Comparison of ENCODE assay signal across 9 cellular contexts in the genomic region with DNA sequence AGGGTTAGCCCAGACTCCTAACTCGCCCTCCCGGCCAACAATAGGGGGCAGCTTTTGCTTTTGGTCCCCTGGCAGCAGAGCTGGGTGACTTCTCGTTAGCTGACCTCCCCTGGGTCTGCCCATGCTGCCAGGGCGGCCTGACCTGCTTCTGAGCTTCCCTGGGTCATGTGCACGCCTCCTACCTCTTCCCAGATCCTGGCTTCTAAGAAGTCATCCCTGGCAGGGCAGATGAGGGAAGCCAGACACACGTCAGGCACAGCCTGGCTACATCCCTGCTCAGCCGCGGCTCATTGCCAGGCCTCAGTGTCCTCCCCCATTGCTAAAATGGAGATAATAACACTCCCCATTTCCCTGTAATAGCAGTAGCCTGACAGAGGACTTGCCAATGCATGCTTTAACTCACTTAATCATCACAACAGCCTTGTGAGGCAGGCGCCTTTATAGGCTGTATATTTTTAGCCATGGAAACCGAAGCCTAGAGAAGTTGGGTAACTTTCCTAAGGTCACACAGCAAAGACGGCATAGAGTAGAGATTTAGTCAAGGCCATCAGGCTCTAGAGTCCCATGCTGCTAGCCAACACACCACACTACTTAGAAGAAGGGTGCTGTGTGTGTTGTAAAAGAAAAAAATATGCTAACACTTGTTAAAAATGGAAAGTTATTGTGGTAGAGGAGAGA. TPM values are rescaled to one million over a fixed set of nuclear protein-coding genes. Genes with fewer than 3 reads are reported as not detected.
A peak's percentile ranks its signal among the peaks of the same experiment; 100 is the strongest.
DNase-seq lines count a peak whose midpoint lies in the region; ATAC-seq and TF ChIP-seq lines count a peak whose summit lies in the region.
"Had no signal": no experiment of that assay in that cellular context is flagged by ENCODE, and none has a peak within 500 bp of the region (broad histone marks: within the 10 kb centered on the region; RNA-seq: fewer than 3 reads in every experiment).

No MANE protein-coding gene starts in this region.

- WGBS in SK-N-SH (ENCODE audit: low lambda C conversion rate) = 82% methylated on average over 11 of the region's 11 CpGs
- WGBS in adrenal gland, 4 donors = 10 to 34% (median 32%) methylated on average over 3 to 11 of the region's 11 CpGs
- 40 to 67% (median 54%) methylated on average over 11 of the region's 11 CpGs for WGBS in stomach, 5 donors

- no peaks in the 10 kb centered on the region for H3K9me3 ChIP-seq in SK-N-SH
- H3K9me3 ChIP-seq in adrenal gland (replicated peaks in 1 of 3) = no peaks in the 10 kb centered on the region
- no peaks in the 10 kb centered on the region for H3K9me3 ChIP-seq in stomach
- no peaks in the 10 kb centered on the region for H3K9me3 ChIP-seq in PC-3 (ENCODE audit: low read length)
- H3K9me3 ChIP-seq: Peyer's patch had no signal

- POLR2A ChIA-PET in SK-N-SH (lab: Yijun Ruan, JAX) (no interaction called here), PC-3 (lab: Charles Lee; ENCODE audit: unreplicated experiment) (interaction anchor here (0.5 kb wide), 1 partner anchor 362 kb away, joined by 3 read pairs; no protein-coding TSS in a partner anchor)

- H3K4me2 ChIP-seq in SK-N-SH = no peak overlapping the region
- no peak overlapping the region for H3K4me2 ChIP-seq in PC-3 (ENCODE audit: low read length)

- intact Hi-C loops in adrenal gland (cut with DNase I) = loop anchor here (5.0 to 10.0 kb wide), 2 partner anchors 79 to 417 kb away; a partner anchor contains a TSS
- intact Hi-C loops in stomach (cut with DNase I; ENCODE audit: low total_unique reads) = no loop called here
- intact Hi-C loops in PC-3 (cut with micrococcal nuclease) = no loop called here

- 0 out of 2 replicates have a peak, but pooled peaks cover 15% of the 10 kb centered on the region for H3K27me3 ChIP-seq in SK-N-SH (ENCODE audit: insufficient read depth)
- H3K27me3 ChIP-seq in adrenal gland = no peaks in the 10 kb centered on the region
- no peaks in the 10 kb centered on the region for H3K27me3 ChIP-seq in stomach
- H3K27me3 ChIP-seq in PC-3 (ENCODE audit: low read length) = no peaks in the 10 kb centered on the region
- H3K27me3 ChIP-seq: Peyer's patch had no signal

- no TSS peak for BruUV-seq in PC-3 (replicated peaks; lab: Mats Ljungman, UMichigan)

- TF ChIP-seq EP300 in SK-N-SH (IDR thresholded peaks at IDR 0.05; ENCODE audit: borderline replicate concordance in 1 of 2, low read depth in 1 of 2, low read length in 1 of 2) (no peak), stomach (IDR thresholded peaks at IDR 0.05) (no peak)

- TF ChIP-seq POLR2A in adrenal gland (IDR thresholded peaks at IDR 0.05) = peak in 1 of 2 donors; percentile 21
- TF ChIP-seq POLR2A in stomach (IDR thresholded peaks at IDR 0.05) = no peak

- H3K36me3 ChIP-seq in SK-N-SH (replicated peaks in 1 of 2; ENCODE audit: control insufficient read depth in 1 of 2, insufficient read depth in 2 of 2, low read length in 1 of 2) (no peaks in the 10 kb centered on the region), adrenal gland (replicated peaks in 1 of 2) (peaks cover 0 to 7% of the 10 kb centered on the region in 2 donors), stomach (peaks cover 8 to 30% (median 26%) of the 10 kb centered on the region in 4 donors), PC-3 (ENCODE audit: low read depth, low read length) (no peaks in the 10 kb centered on the region)

- H3K79me2 ChIP-seq in SK-N-SH (ENCODE audit: insufficient read depth) (no peaks in the 10 kb centered on the region), PC-3 (ENCODE audit: low read length) (no peaks in the 10 kb centered on the region)

- H4K20me1 ChIP-seq in SK-N-SH (ENCODE audit: insufficient read depth) = no peaks in the 10 kb centered on the region
- no peaks in the 10 kb centered on the region for H4K20me1 ChIP-seq in PC-3 (ENCODE audit: low read length)

- H3K9ac ChIP-seq in SK-N-SH = no peak overlapping the region
- no peak overlapping the region for H3K9ac ChIP-seq in PC-3 (ENCODE audit: low read length)

- TF ChIP-seq CTCF in SK-N-SH (IDR thresholded peaks at IDR 0.05) (no peak), adrenal gland (IDR thresholded peaks at IDR 0.05) (no peak), stomach (IDR thresholded peaks at IDR 0.05) (no peak), GM20000 (IDR thresholded peaks at IDR 0.05; ENCODE audit: extremely low read depth, missing control alignments) (no peak), PC-3 (conservative IDR thresholded peaks at IDR 0.05; ENCODE audit: low read depth, low read length) (no peak)

- TF ChIP-seq RAD21 in SK-N-SH (IDR thresholded peaks at IDR 0.05; ENCODE audit: low read length) = no peak

- H3F3A ChIP-seq in SK-N-SH (replicated peaks; ENCODE audit: insufficient read depth) (no peaks in the 10 kb centered on the region), PC-3 (ENCODE audit: low read length, unreplicated experiment) (no peaks in the 10 kb centered on the region)

- H3K9me2 ChIP-seq in SK-N-SH = no peaks in the 10 kb centered on the region
- H3K9me2 ChIP-seq in PC-3 (replicated peaks; ENCODE audit: low read length) = no peaks in the 10 kb centered on the region

- CTCF ChIA-PET in SK-N-SH (lab: Yijun Ruan, JAX) (interaction anchor here (1.4 to 3.9 kb wide), 2 partner anchors 72 to 89 kb away, joined by 3 to 20 read pairs; no protein-coding TSS in a partner anchor), PC-3 (lab: Charles Lee) (interaction anchor here (0.6 kb wide), 1 partner anchor 13 kb away, joined by 5 read pairs; no protein-coding TSS in a partner anchor)

- ATAC-seq in SK-N-SH treated with all-trans-retinoic acid at 6 μM for 48 hours (peak; percentile 19; the same call in 1 of the 3 replicates), PC-3 (no peak)

- no peak overlapping the region for H3K4me3 ChIP-seq in SK-N-SH (ENCODE audit: low read depth in 2 of 2, low read length in 1 of 2)
- peak overlapping the region in 1 of 4 donors; percentile 66 for H3K4me3 ChIP-seq in adrenal gland
- H3K4me3 ChIP-seq in stomach = peak overlapping the region in 3 of 4 donors; percentile 63 to 79 (median 67)
- no peak overlapping the region for H3K4me3 ChIP-seq in PC-3 (ENCODE audit: low read length)

- H3K4me1 ChIP-seq in SK-N-SH (ENCODE audit: control insufficient read depth in 1 of 2, insufficient read depth in 2 of 2, low read depth in 1 of 2, low read length in 1 of 2) (peaks cover 0 to 21% of the 10 kb centered on the region in 2 experiments; a peak in 1 of 4 replicates), adrenal gland (replicated peaks in 1 of 2) (peaks cover 24 to 34% of the 10 kb centered on the region in 2 donors), stomach (peaks cover 22 to 59% (median 42%) of the 10 kb centered on the region in 4 donors), PC-3 (ENCODE audit: insufficient read depth, low read length) (peaks cover 5% of the 10 kb centered on the region; the same call in 1 of the 2 replicates)

- DNase-seq in SK-N-SH (no peak), adrenal gland (peak in 6 of 7 donors; percentile 77 to 90 (median 81)), hepatic stellate cell (ENCODE audit: low spot score) (peak; percentile 64), stomach (no peak), GM20000 (ENCODE audit: low spot score) (no peak), NCI-H1092 treated with DMSO at 0.1 percent for 48 hours (lab: John Stamatoyannopoulos, UW) (no peak), PC-3 (no peak)
- DNase-seq: Peyer's patch had no signal

- 0 out of 4 replicates have a peak overlapping the region, but pooled peaks of 1 of the 2 experiments have one; percentile 5 for H3K27ac ChIP-seq in SK-N-SH (ENCODE audit: low read depth in 2 of 2, low read length in 1 of 2)
- H3K27ac ChIP-seq in adrenal gland = peak overlapping the region in 3 of 5 donors; percentile 6 to 82 (median 75)
- peak overlapping the region; percentile 2 to 89 (median 86) for H3K27ac ChIP-seq in stomach
- H3K27ac ChIP-seq in PC-3 (ENCODE audit: low read length) = no peak overlapping the region

- no peak overlapping the region for H2AFZ ChIP-seq in SK-N-SH (ENCODE audit: low read depth)
- no peak overlapping the region for H2AFZ ChIP-seq in PC-3 (ENCODE audit: low read length)

RNA-seq across cellular contexts. Expression of a gene that starts 2.1 kb away (rescaled TPM):
- 0.26 and 0.29 TPM in 2 replicates for polyA plus RNA-seq in SK-N-SH (2012; rRNA removed)
- polyA plus RNA-seq in SK-N-SH (2012; cell fraction: cytosol; rRNA removed) = 0.21 and 0.27 TPM in 2 replicates
- polyA plus RNA-seq in SK-N-SH (2012; cell fraction: nucleus; rRNA removed) = 0.27 and 0.30 TPM in 2 replicates
- 1 to 10 TPM; 2.6 to 5.4 (median 4.3) TPM for total RNA-seq in adrenal gland
- 1 to 10 TPM; 2.2 to 6.0 (median 2.7) TPM for polyA plus RNA-seq in adrenal gland
- 10 to 100 TPM in 2 of 5 donors, 1 to 10 TPM in 2, under 1 TPM in 1; under 0.01 to 32.2 (median 5.4) TPM for total RNA-seq in stomach
- polyA plus RNA-seq in stomach = 1 to 10 TPM; 3.2 to 10.0 (median 9.5) TPM
- total RNA-seq in PC-3 (2014; rRNA removed) = 3.3 and 6.7 TPM in 2 replicates

RNA-seq across cellular contexts. Expression of a gene that starts 6.0 kb away (rescaled TPM):
- polyA plus RNA-seq in SK-N-SH (2012; rRNA removed) (121 and 128 TPM in 2 replicates), adrenal gland (10 to 100 TPM; 23.5 to 53.0 (median 42.1) TPM), stomach (10 to 100 TPM; 18.8 to 28.0 (median 24.2) TPM)
- polyA plus RNA-seq in SK-N-SH (2012; cell fraction: cytosol; rRNA removed) = 44.6 and 79.2 TPM in 2 replicates
- polyA plus RNA-seq in SK-N-SH (2012; cell fraction: nucleus; rRNA removed) = 134 and 151 TPM in 2 replicates
- total RNA-seq in adrenal gland (10 to 100 TPM; 31.0 to 57.0 (median 37.7) TPM), stomach (10 to 100 TPM in 2 of 5 donors, 1 to 10 TPM in 3; 4.7 to 30.4 (median 7.2) TPM), PC-3 (2014; rRNA removed) (62.9 and 72.3 TPM in 2 replicates)

RNA-seq across cellular contexts. Expression of a gene that starts 13.8 kb away (rescaled TPM):
- polyA plus RNA-seq in SK-N-SH (2012; rRNA removed) = 2.0 and 2.1 TPM in 2 replicates
- 0.57 and 0.60 TPM in 2 replicates for polyA plus RNA-seq in SK-N-SH (2012; cell fraction: cytosol; rRNA removed)
- polyA plus RNA-seq in SK-N-SH (2012; cell fraction: nucleus; rRNA removed) = 10.1 and 11.7 TPM in 2 replicates
- total RNA-seq in adrenal gland = 1 to 10 TPM in 7 of 8 donors, under 1 TPM in 1; 0.30 to 8.8 (median 3.2) TPM
- 1 to 10 TPM; 1.5 to 3.7 (median 2.1) TPM for polyA plus RNA-seq in adrenal gland
- 1 to 10 TPM in 3 of 5 donors, under 1 TPM in 1, not detected in 1; 0.45 to 9.7 (median 5.0) TPM for total RNA-seq in stomach
- 1 to 10 TPM; 1.1 to 2.4 (median 2.0) TPM for polyA plus RNA-seq in stomach
- 0.44 and 2.5 TPM in 2 replicates for total RNA-seq in PC-3 (2014; rRNA removed)

RNA-seq across cellular contexts. Expression of a gene that starts 17.7 kb away (rescaled TPM):
- polyA plus RNA-seq in SK-N-SH (2012; rRNA removed) = not detected in 2 replicates
- polyA plus RNA-seq in SK-N-SH (2012; cell fraction: cytosol; rRNA removed) = 0.13 TPM in 1 of 2 replicates, not detected in the other
- not detected in 2 replicates for polyA plus RNA-seq in SK-N-SH (2012; cell fraction: nucleus; rRNA removed)
- 1 to 10 TPM in 5 of 8 donors, under 1 TPM in 1, not detected in 2; 0.88 to 7.6 (median 3.1) TPM for total RNA-seq in adrenal gland
- polyA plus RNA-seq in adrenal gland = 10 to 100 TPM in 2 of 3 donors, not detected in 1; 33.7 to 46.2 TPM
- 100 to 1,000 TPM in 3 of 5 donors, 10 to 100 TPM in 2; 33.5 to 287 (median 171) TPM for total RNA-seq in stomach
- polyA plus RNA-seq in stomach = 1,000 to 10,000 TPM in 2 of 3 donors, 100 to 1,000 TPM in 1; 388 to 1,069 (median 1,022) TPM
- 169 and 212 TPM in 2 replicates for total RNA-seq in PC-3 (2014; rRNA removed)

RNA-seq across cellular contexts. Expression of a gene that starts 52.6 kb away (rescaled TPM):
- polyA plus RNA-seq in SK-N-SH (2012; rRNA removed) = 400 and 453 TPM in 2 replicates
- 207 and 336 TPM in 2 replicates for polyA plus RNA-seq in SK-N-SH (2012; cell fraction: cytosol; rRNA removed)
- polyA plus RNA-seq in SK-N-SH (2012; cell fraction: nucleus; rRNA removed) = 110 and 206 TPM in 2 replicates
- total RNA-seq in adrenal gland = 100 to 1,000 TPM; 121 to 330 (median 205) TPM
- polyA plus RNA-seq in adrenal gland = 100 to 1,000 TPM in 1 of 3 donors, 10 to 100 TPM in 2; 53.1 to 268 (median 64.5) TPM
- 100 to 1,000 TPM in 2 of 5 donors, 10 to 100 TPM in 3; 10.7 to 282 (median 92.4) TPM for total RNA-seq in stomach
- polyA plus RNA-seq in stomach = 100 to 1,000 TPM in 2 of 3 donors, 10 to 100 TPM in 1; 99.3 to 150 (median 116) TPM
- 290 and 367 TPM in 2 replicates for total RNA-seq in PC-3 (2014; rRNA removed)

Comparison
In these comparisons a context has a peak if more than half of its experiments do, and no peak if none do; other contexts are left out.
1. DNase-seq: peak in adrenal gland (6 of 7) and hepatic stellate cell (single experiment); none in SK-N-SH (single experiment), stomach (single experiment), GM20000 (single experiment), NCI-H1092 treated with DMSO at 0.1 percent for 48 hours (single experiment) and PC-3 (single experiment).
2. H3K4me3 ChIP-seq: peak in stomach (3 of 4); none in SK-N-SH (0 of 2) and PC-3 (single experiment).
3. intact Hi-C loops: an anchor here in adrenal gland (5.0 to 10.0 kb wide); none called in stomach and PC-3.